3 cellular contexts compared by ENCODE assay signal in genomic region chr10:47897813-47898212, GRCh38. TPM values are rescaled to one million over a fixed set of nuclear protein-coding genes. Genes with fewer than 3 reads are reported as not detected.
"Had no signal": no experiment of that assay in that cellular context is flagged by ENCODE, and none has a peak within 500 bp of the region (broad histone marks: within the 10 kb centered on the region; RNA-seq: fewer than 3 reads in every experiment).

No MANE protein-coding gene starts in this region.

RNA-seq across cellular contexts. Expression of gene NPY4R2, which starts 20.6 kb away (rescaled TPM):
- total RNA-seq: GM23248, GM23338, H1 had no signal
- polyA plus RNA-seq: GM23248, GM23338 had no signal
